In the genomic region with DNA sequence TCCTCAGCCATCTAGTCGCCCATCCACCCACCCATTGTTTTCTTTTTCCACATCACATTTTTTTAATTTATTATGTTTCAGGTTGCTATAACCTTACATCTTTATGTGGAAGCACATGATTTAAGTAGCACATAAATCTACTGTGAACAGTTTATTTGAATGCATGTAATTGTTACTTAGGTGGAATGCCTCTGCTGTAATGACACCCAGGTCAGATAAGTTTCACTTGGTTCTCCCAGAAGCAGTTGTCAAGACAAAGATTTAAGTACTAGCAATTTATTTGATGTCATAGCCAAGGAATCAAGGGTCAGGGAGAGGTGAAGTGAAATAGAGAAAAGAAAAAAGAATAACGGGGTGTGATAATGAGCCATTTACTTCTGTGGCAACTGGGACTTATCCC, we compare ENCODE assay signal across 16 cellular contexts.
"Had no signal": no experiment of that assay in that cellular context is flagged by ENCODE, and none has a peak within 500 bp of the region (broad histone marks: within the 10 kb centered on the region; RNA-seq: fewer than 3 reads in every experiment).

No MANE protein-coding gene starts in this region.

- H3K27ac ChIP-seq: foreskin keratinocyte, parathyroid adenoma, testis, vagina, VCaP had no signal

- H3K27me3 ChIP-seq: foreskin keratinocyte, testis, vagina had no signal

- H3K9ac ChIP-seq: parathyroid adenoma had no signal

- DNase-seq: activated CD4-positive, alpha-beta memory T cell treated with anti-CD3 and anti-CD28 coated beads for 36 hours; activated gamma-delta T cell; activated naive CD8-positive, alpha-beta T cell treated with anti-CD3 and anti-CD28 coated beads for 36 hours; activated T-cell treated with anti-CD3 and anti-CD28 coated beads, Interleukin-2, amount 50 U/mL, for 48 hours; aorta; foreskin keratinocyte; stimulated activated CD4-positive, alpha-beta T cell treated with anti-CD3 and anti-CD28 coated beads, Interleukin-4, amount 100 ng/mL, for 4 hours; stimulated activated naive CD8-positive, alpha-beta T cell treated with anti-CD3 and anti-CD28 coated beads, Interleukin-15, amount 100 ng/mL, for 72 hours; T1000; testis had no signal

- H3K36me3 ChIP-seq: vagina had no signal

- H3K9me3 ChIP-seq: testis, vagina had no signal

- H3K4me1 ChIP-seq: parathyroid adenoma, testis had no signal

- ATAC-seq: stimulated activated naive CD8-positive, alpha-beta T cell treated with anti-CD3 and anti-CD28 coated beads, Interleukin-15, amount 100 ng/mL, for 72 hours had no signal

- H2AFZ ChIP-seq: parathyroid adenoma had no signal

- H3K79me2 ChIP-seq: parathyroid adenoma had no signal

- FAIRE-seq: bronchial epithelial cell, islet of Langerhans had no signal

- H3K4me3 ChIP-seq: skin epidermis, testis, vagina had no signal
